ENCODE assay signal across 27 cellular contexts in genomic region chr3:50381315-50381714, GRCh38. TPM values are rescaled to one million over a fixed set of nuclear protein-coding genes. Genes with fewer than 3 reads are reported as not detected.
DNase-seq lines count a peak whose midpoint lies in the region; ATAC-seq and TF ChIP-seq lines count a peak whose summit lies in the region.
"Had no signal": no experiment of that assay in that cellular context is flagged by ENCODE, and none has a peak within 500 bp of the region (broad histone marks: within the 10 kb centered on the region; RNA-seq: fewer than 3 reads in every experiment).

No MANE protein-coding gene starts in this region.

- no peak overlapping the region for H3K4me3 ChIP-seq in dorsolateral prefrontal cortex
- H3K4me3 ChIP-seq: adrenal gland, esophagus squamous epithelium, spleen, thoracic aorta had no signal

- H3K27me3 Mint-ChIP-seq in stimulated activated memory B cell treated with anti-CD40 and anti-IgM and Interleukin-4, amounts not matched to agents 10 μg/mL and 1 μg/mL and 100 μg/mL, for 72 hours, result peaks cover 24% of the 10 kb centered on the region
- H3K27me3 Mint-ChIP-seq: activated T-cell treated with anti-CD3 and anti-CD28 coated beads, Interleukin-2, amount 50 U/mL, for 24 hours; effector memory CD8-positive, alpha-beta T cell; natural killer cell treated with Interleukin-12 subunit alpha and Interleukin-12 subunit beta and Interleukin-15 and Interleukin-18, amount 100 ng/mL, for 72 hours had no signal

- ATAC-seq in stimulated activated memory B cell treated with anti-CD40 and anti-IgM and Interleukin-4, amounts not matched to agents 10 μg/mL and 1 μg/mL and 100 μg/mL, for 72 hours, result no peak
- ATAC-seq in HG02870 (IDR thresholded peaks at IDR 0.05; ENCODE audit: unreplicated experiment), result no peak
- ATAC-seq: effector memory CD8-positive, alpha-beta T cell; left ventricle myocardium superior; natural killer cell treated with Interleukin-12 subunit alpha and Interleukin-12 subunit beta and Interleukin-15 and Interleukin-18, amount 100 ng/mL, for 72 hours; Panc1; right cardiac atrium; stimulated activated naive B cell treated with anti-CD40 and anti-IgM and Interleukin-4, amounts not matched to agents 10 μg/mL and 1 μg/mL and 100 μg/mL, for 72 hours had no signal

- H3K27me3 ChIP-seq in dorsolateral prefrontal cortex, result no peaks in the 10 kb centered on the region
- H3K27me3 ChIP-seq: adrenal gland, brain microvascular endothelial cell, esophagus squamous epithelium, spleen had no signal

- H3K9me3 Mint-ChIP-seq in stimulated activated memory B cell treated with anti-CD40 and anti-IgM and Interleukin-4, amounts not matched to agents 10 μg/mL and 1 μg/mL and 100 μg/mL, for 72 hours, result no peaks in the 10 kb centered on the region
- H3K9me3 Mint-ChIP-seq: activated T-cell treated with anti-CD3 and anti-CD28 coated beads, Interleukin-2, amount 50 U/mL, for 24 hours; effector memory CD8-positive, alpha-beta T cell; natural killer cell treated with Interleukin-12 subunit alpha and Interleukin-12 subunit beta and Interleukin-15 and Interleukin-18, amount 100 ng/mL, for 72 hours; stimulated activated naive B cell treated with anti-CD40 and anti-IgM and Interleukin-4, amounts not matched to agents 10 μg/mL and 1 μg/mL and 100 μg/mL, for 72 hours had no signal

- no peak for TF ChIP-seq CTCF in dorsolateral prefrontal cortex (IDR thresholded peaks at IDR 0.05 in 54 of 56, conservative IDR thresholded peaks at IDR 0.05 in 2 of 56; ENCODE audit: low read depth in 1 of 56, partially characterized antibody in 56 of 56)

- no peak overlapping the region for H3K27ac ChIP-seq in dorsolateral prefrontal cortex
- H3K27ac ChIP-seq: brain microvascular endothelial cell, C4-2B, esophagus squamous epithelium, parathyroid adenoma, thoracic aorta had no signal

- H3K36me3 Mint-ChIP-seq in stimulated activated memory B cell treated with anti-CD40 and anti-IgM and Interleukin-4, amounts not matched to agents 10 μg/mL and 1 μg/mL and 100 μg/mL, for 72 hours, result no peaks in the 10 kb centered on the region
- H3K36me3 Mint-ChIP-seq: natural killer cell treated with Interleukin-12 subunit alpha and Interleukin-12 subunit beta and Interleukin-15 and Interleukin-18, amount 100 ng/mL, for 72 hours; stimulated activated naive B cell treated with anti-CD40 and anti-IgM and Interleukin-4, amounts not matched to agents 10 μg/mL and 1 μg/mL and 100 μg/mL, for 72 hours had no signal

- H3K27ac Mint-ChIP-seq in stimulated activated memory B cell treated with anti-CD40 and anti-IgM and Interleukin-4, amounts not matched to agents 10 μg/mL and 1 μg/mL and 100 μg/mL, for 72 hours, result no peak overlapping the region
- H3K27ac Mint-ChIP-seq: activated T-cell treated with anti-CD3 and anti-CD28 coated beads, Interleukin-2, amount 50 U/mL, for 24 hours; natural killer cell treated with Interleukin-12 subunit alpha and Interleukin-12 subunit beta and Interleukin-15 and Interleukin-18, amount 100 ng/mL, for 72 hours; stimulated activated naive B cell treated with anti-CD40 and anti-IgM and Interleukin-4, amounts not matched to agents 10 μg/mL and 1 μg/mL and 100 μg/mL, for 72 hours had no signal

- no peaks in the 10 kb centered on the region for H3K4me1 Mint-ChIP-seq in stimulated activated memory B cell treated with anti-CD40 and anti-IgM and Interleukin-4, amounts not matched to agents 10 μg/mL and 1 μg/mL and 100 μg/mL, for 72 hours
- H3K4me1 Mint-ChIP-seq: stimulated activated naive B cell treated with anti-CD40 and anti-IgM and Interleukin-4, amounts not matched to agents 10 μg/mL and 1 μg/mL and 100 μg/mL, for 72 hours had no signal

- DNase-seq in DMS 273 (lab: John Stamatoyannopoulos, UW; ENCODE audit: unreplicated experiment) (peak; percentile 67), NCI-H1105 treated with DMSO at 0.1 percent for 48 hours (lab: John Stamatoyannopoulos, UW) (peak; percentile 78), NCI-H524 treated with DMSO at 0.1 percent for 48 hours (lab: John Stamatoyannopoulos, UW) (peak; percentile 27), left kidney (ENCODE audit: low read depth, low spot score) (peak; percentile 89), dorsolateral prefrontal cortex (no peak)
- DNase-seq: activated CD4-positive, alpha-beta T cell treated with anti-CD3 and anti-CD28 coated beads for 48 hours; activated T-cell treated with anti-CD3 and anti-CD28 coated beads, Interleukin-2, amount 50 U/mL, for 24 hours; adrenal gland; brain microvascular endothelial cell; Calu3; effector memory CD8-positive, alpha-beta T cell; esophagus squamous epithelium; hypothalamus; left ventricle myocardium superior; right cardiac atrium; SIG-M5; spleen; stimulated activated CD4-positive, alpha-beta T cell treated with anti-CD3 and anti-CD28 coated beads, Interleukin-2, amount 100 ng/mL, for 48 hours; stimulated activated naive B cell treated with anti-CD40 and anti-IgM and Interleukin-4, amounts not matched to agents 10 μg/mL and 1 μg/mL and 100 μg/mL, for 72 hours; T-helper 1 cell had no signal

- H3K4me3 Mint-ChIP-seq in stimulated activated memory B cell treated with anti-CD40 and anti-IgM and Interleukin-4, amounts not matched to agents 10 μg/mL and 1 μg/mL and 100 μg/mL, for 72 hours, result no peak overlapping the region
- H3K4me3 Mint-ChIP-seq: activated T-cell treated with anti-CD3 and anti-CD28 coated beads, Interleukin-2, amount 50 U/mL, for 24 hours; effector memory CD8-positive, alpha-beta T cell; natural killer cell treated with Interleukin-12 subunit alpha and Interleukin-12 subunit beta and Interleukin-15 and Interleukin-18, amount 100 ng/mL, for 72 hours; stimulated activated naive B cell treated with anti-CD40 and anti-IgM and Interleukin-4, amounts not matched to agents 10 μg/mL and 1 μg/mL and 100 μg/mL, for 72 hours had no signal

- intact Hi-C loops in dorsolateral prefrontal cortex (cut with DNase I), result no loop called here

RNA-seq across cellular contexts. Expression of gene TMEM115, which starts 22.0 kb away (rescaled TPM):
- 10 to 100 TPM; 19.2 to 33.5 (median 26.4) TPM for total RNA-seq in dorsolateral prefrontal cortex

RNA-seq across cellular contexts. Expression of gene CYB561D2, which starts 30.7 kb away (rescaled TPM):
- 10 to 100 TPM in 113 of 120 experiments, 1 to 10 TPM in 7; 7.6 to 20.0 (median 13.4) TPM for total RNA-seq in dorsolateral prefrontal cortex

RNA-seq across cellular contexts. Expression of gene NPRL2, which starts 30.7 kb away (rescaled TPM):
- 10 to 100 TPM; 24.6 to 51.7 (median 35.3) TPM for total RNA-seq in dorsolateral prefrontal cortex

RNA-seq across cellular contexts. Expression of gene ZMYND10, which starts 35.8 kb away (rescaled TPM):
- total RNA-seq in dorsolateral prefrontal cortex, result 1 to 10 TPM; 1.1 to 7.6 (median 3.1) TPM
- total RNA-seq: thoracic aorta had no signal

RNA-seq across cellular contexts. Expression of gene RASSF1, which starts 40.7 kb away (rescaled TPM):
- 10 to 100 TPM; 10.1 to 23.5 (median 15.5) TPM for total RNA-seq in dorsolateral prefrontal cortex

Comparison
In these comparisons a context has a peak if more than half of its experiments do, and no peak if none do; other contexts are left out.
1. DNase-seq: peak in DMS 273 (single experiment), NCI-H1105 treated with DMSO at 0.1 percent for 48 hours (single experiment), NCI-H524 treated with DMSO at 0.1 percent for 48 hours (single experiment) and left kidney (single experiment); none in dorsolateral prefrontal cortex (0 of 10).